ENCODE assay signal across 15 cellular contexts in genomic region chr20:48624315-48625020, GRCh38.
"Had no signal": no experiment of that assay in that cellular context is flagged by ENCODE, and none has a peak within 500 bp of the region (broad histone marks: within the 10 kb centered on the region; RNA-seq: fewer than 3 reads in every experiment).

No MANE protein-coding gene starts in this region.

- H3K4me3 Mint-ChIP-seq: activated B cell treated with CpG ODN at 0.5 μM for 24 hours; activated CD4-positive, alpha-beta T cell treated with anti-CD3 and anti-CD28 coated beads, Interleukin-2, amount 10 ng/mL, durations not matched to agents 7 days and 5 days; brain; immature natural killer cell; nephron; T-helper 1 cell treated with Interleukin-12 subunit alpha and Interleukin-12 subunit beta and Interleukin-4 antibody, amounts not matched to agents 30 μg/mL and 1 μg/mL, for 36 hours had no signal

- H3K27me3 ChIP-seq: adrenal gland had no signal

- H3K9me3 Mint-ChIP-seq: activated B cell treated with CpG ODN at 0.5 μM for 24 hours; activated CD4-positive, alpha-beta T cell treated with anti-CD3 and anti-CD28 coated beads, Interleukin-2, amount 10 ng/mL, durations not matched to agents 7 days and 5 days; activated T-helper 2 cell treated with anti-CD3 and anti-CD28 coated beads, Interferon-gamma antibody, Interleukin-2, Interleukin-4, amounts not matched to agents 10 μg/mL and 5 μg/mL and 100 μg/mL, durations not matched to agents 14 hours and 24 hours and 36 hours; immature natural killer cell; nephron; T-helper 1 cell treated with Interleukin-12 subunit alpha and Interleukin-12 subunit beta and Interleukin-4 antibody, amounts not matched to agents 30 μg/mL and 1 μg/mL, for 36 hours had no signal

- H3K4me3 ChIP-seq: adrenal gland, mucosa of descending colon had no signal

- H3K9me3 ChIP-seq: adrenal gland, mucosa of descending colon had no signal

- H3K27ac Mint-ChIP-seq: activated B cell treated with CpG ODN at 0.5 μM for 24 hours; activated CD4-positive, alpha-beta T cell treated with anti-CD3 and anti-CD28 coated beads, Interleukin-2, amount 10 ng/mL, durations not matched to agents 7 days and 5 days; activated T-helper 2 cell treated with anti-CD3 and anti-CD28 coated beads, Interferon-gamma antibody, Interleukin-2, Interleukin-4, amounts not matched to agents 10 μg/mL and 5 μg/mL and 100 μg/mL, durations not matched to agents 14 hours and 24 hours and 36 hours; brain; nephron; T-helper 1 cell treated with Interleukin-12 subunit alpha and Interleukin-12 subunit beta and Interleukin-4 antibody, amounts not matched to agents 30 μg/mL and 1 μg/mL, for 36 hours had no signal

- DNase-seq: activated B cell treated with CpG ODN at 0.5 μM for 24 hours; activated CD4-positive, alpha-beta T cell treated with anti-CD3 and anti-CD28 coated beads, Interleukin-2, amount 10 ng/mL, durations not matched to agents 7 days and 5 days; activated naive CD4-positive, alpha-beta T cell treated with anti-CD3 and anti-CD28 coated beads, Interleukin-2, amount 50 U/mL, for 16 hours; activated T-cell treated with anti-CD3 and anti-CD28 coated beads for 4 hours; adrenal gland; cerebellar nuclear complex; dermis blood vessel endothelial cell; immature natural killer cell; left colon; stimulated activated CD4-positive, alpha-beta T cell treated with anti-CD3 and anti-CD28 coated beads, Interleukin-4, amount 100 ng/mL, for 24 hours had no signal

- ATAC-seq: left colon, mucosa of descending colon had no signal

- H3K27ac ChIP-seq: adrenal gland had no signal

- H3K27me3 Mint-ChIP-seq: activated B cell treated with CpG ODN at 0.5 μM for 24 hours; activated CD4-positive, alpha-beta T cell treated with anti-CD3 and anti-CD28 coated beads, Interleukin-2, amount 10 ng/mL, durations not matched to agents 7 days and 5 days had no signal

- H3K36me3 Mint-ChIP-seq: brain had no signal
